In genomic region chr4:116055857-116056827, GRCh38 we compare ENCODE assay signal across 10 cellular contexts.
A peak's percentile ranks its signal among the peaks of the same experiment; 100 is the strongest.
DNase-seq lines count a peak whose midpoint lies in the region; ATAC-seq and TF ChIP-seq lines count a peak whose summit lies in the region.
"Had no signal": no experiment of that assay in that cellular context is flagged by ENCODE, and none has a peak within 500 bp of the region (broad histone marks: within the 10 kb centered on the region; RNA-seq: fewer than 3 reads in every experiment).

No MANE protein-coding gene starts in this region.

- H3K27me3 Mint-ChIP-seq in chondrocyte (ENCODE audit: low read depth) (no peaks in the 10 kb centered on the region), neural progenitor cell (ENCODE audit: insufficient read depth, low read depth) (peaks cover 2% of the 10 kb centered on the region)

- H3K36me3 ChIP-seq in neural progenitor cell: no peaks in the 10 kb centered on the region

- H3K9me3 Mint-ChIP-seq in chondrocyte (ENCODE audit: low read depth) (no peaks in the 10 kb centered on the region), neural progenitor cell (peaks cover 3% of the 10 kb centered on the region)

- DNase-seq in NCI-H1105 treated with DMSO at 0.1 percent for 48 hours (lab: John Stamatoyannopoulos, UW): peak; percentile 32
- DNase-seq in NCI-H1105 (lab: John Stamatoyannopoulos, UW): no peak
- peak; percentile 0 for DNase-seq in NCI-H2227 (lab: John Stamatoyannopoulos, UW; ENCODE audit: unreplicated experiment)
- DNase-seq in chondrocyte (ENCODE audit: low spot score): no peak
- DNase-seq in neural progenitor cell (ENCODE audit: low spot score): peak; percentile 6
- no peak for DNase-seq in NCI-H510A treated with DMSO at 0.1 percent for 48 hours (lab: John Stamatoyannopoulos, UW)
- no peak for DNase-seq in NCI-H526 treated with DMSO at 0.1 percent for 48 hours (lab: John Stamatoyannopoulos, UW)
- DNase-seq: right cardiac atrium; stimulated activated naive CD4-positive, alpha-beta T cell had no signal

- H3K4me1 ChIP-seq in neural progenitor cell: no peaks in the 10 kb centered on the region

- no peak overlapping the region for H3K4me3 ChIP-seq in neural progenitor cell

- H3K4me1 Mint-ChIP-seq in chondrocyte (ENCODE audit: low read depth) (no peaks in the 10 kb centered on the region), neural progenitor cell (no peaks in the 10 kb centered on the region)

- H3K27ac ChIP-seq in neural progenitor cell: no peak overlapping the region

- no peaks in the 10 kb centered on the region for H3K27me3 ChIP-seq in neural progenitor cell

- TF ChIP-seq CTCF in chondrocyte (IDR thresholded peaks at IDR 0.05) (peak; percentile 90), neural progenitor cell (IDR thresholded peaks at IDR 0.05) (peak; percentile 47)

- no peak overlapping the region for H3K4me2 ChIP-seq in neural progenitor cell

- no peak for ATAC-seq in GM19351 (IDR thresholded peaks at IDR 0.05; ENCODE audit: unreplicated experiment)
- ATAC-seq: right cardiac atrium had no signal

- no peaks in the 10 kb centered on the region for H4K20me1 ChIP-seq in neural progenitor cell (ENCODE audit: low read depth)

- H3K4me3 Mint-ChIP-seq in chondrocyte (ENCODE audit: unreplicated experiment) (no peak overlapping the region), neural progenitor cell (no peak overlapping the region)

- no peaks in the 10 kb centered on the region for H3K9me3 ChIP-seq in neural progenitor cell (ENCODE audit: low read depth)

- H3F3A ChIP-seq in neural progenitor cell (ENCODE audit: low read depth): no peaks in the 10 kb centered on the region

- H3K79me2 ChIP-seq in neural progenitor cell (ENCODE audit: low read depth): no peaks in the 10 kb centered on the region

- no peak overlapping the region for H3K9ac ChIP-seq in neural progenitor cell

- no peaks in the 10 kb centered on the region for H3K36me3 Mint-ChIP-seq in chondrocyte (ENCODE audit: low read depth)
- H3K36me3 Mint-ChIP-seq in neural progenitor cell: no peaks in the 10 kb centered on the region

- H3K27ac Mint-ChIP-seq in chondrocyte (ENCODE audit: unreplicated experiment) (no peak overlapping the region), neural progenitor cell (no peak overlapping the region)

- no peak overlapping the region for H2AFZ ChIP-seq in neural progenitor cell (replicated peaks)

Comparison
In these comparisons a context has a peak if more than half of its experiments do, and no peak if none do; other contexts are left out.
1. DNase-seq: peak in NCI-H1105 treated with DMSO at 0.1 percent for 48 hours (single experiment), NCI-H2227 (single experiment) and neural progenitor cell (single experiment); none in NCI-H1105 (single experiment), chondrocyte (single experiment), NCI-H510A treated with DMSO at 0.1 percent for 48 hours (single experiment) and NCI-H526 treated with DMSO at 0.1 percent for 48 hours (single experiment).